ENCODE assay signal across 22 cellular contexts in genomic region chr5:171424726-171425125, GRCh38. TPM values are rescaled to one million over a fixed set of nuclear protein-coding genes. Genes with fewer than 3 reads are reported as not detected.
A peak's percentile ranks its signal among the peaks of the same experiment; 100 is the strongest.
DNase-seq lines count a peak whose midpoint lies in the region; ATAC-seq, FAIRE-seq and TF ChIP-seq lines count a peak whose summit lies in the region.
"Had no signal": no experiment of that assay in that cellular context is flagged by ENCODE, and none has a peak within 500 bp of the region (broad histone marks: within the 10 kb centered on the region; RNA-seq: fewer than 3 reads in every experiment).

No MANE protein-coding gene starts in this region.

- no peak overlapping the region for H3K4me3 ChIP-seq in left lung
- no peak overlapping the region for H3K4me3 ChIP-seq in suprapubic skin

- TF ChIP-seq EP300 in suprapubic skin (IDR thresholded peaks at IDR 0.05), result no peak

- H3K27ac ChIP-seq in left lung (no peak overlapping the region), suprapubic skin (no peak overlapping the region), RWPE1 (no peak overlapping the region)

- POLR2A ChIA-PET in RWPE1 (lab: Yijun Ruan, JAX; ENCODE audit: low non-redundant PET), result no interaction called here

- TF ChIP-seq CTCF in left lung (IDR thresholded peaks at IDR 0.05), result no peak
- TF ChIP-seq CTCF in suprapubic skin (IDR thresholded peaks at IDR 0.05), result no peak
- no peak for TF ChIP-seq CTCF in RWPE1 (conservative IDR thresholded peaks at IDR 0.05; ENCODE audit: low read depth)

- no peaks in the 10 kb centered on the region for H3K36me3 ChIP-seq in left lung
- no peaks in the 10 kb centered on the region for H3K36me3 ChIP-seq in suprapubic skin

- WGBS in suprapubic skin, result 58% methylated on average over 4 of the region's 5 CpGs

- peaks cover 9 to 15% of the 10 kb centered on the region in 2 donors for H3K4me1 ChIP-seq in left lung
- peaks cover 18% of the 10 kb centered on the region for H3K4me1 ChIP-seq in suprapubic skin

- peaks cover 0 to 28% of the 10 kb centered on the region in 2 donors for H3K27me3 ChIP-seq in left lung
- peaks cover 22% of the 10 kb centered on the region for H3K27me3 ChIP-seq in suprapubic skin

- no peak for FAIRE-seq in HTR-8/SVneo (lab: Jason Lieb, UNC)
- FAIRE-seq: endometrium, HepG2 had no signal

- intact Hi-C loops in left lung (cut with DNase I), result no loop called here

- no peak for TF ChIP-seq POLR2A in suprapubic skin (IDR thresholded peaks at IDR 0.05)

- H3K9me3 ChIP-seq in left lung (no peaks in the 10 kb centered on the region), suprapubic skin (no peaks in the 10 kb centered on the region)

- DNase-seq in EL (peak; percentile 24), HTR-8/SVneo (ENCODE audit: insufficient read length, low spot score) (peak; percentile 53), left lung (no peak), suprapubic skin (ENCODE audit: low spot score in 2 of 2) (peak; percentile 30 to 44), RWPE1 (ENCODE audit: low spot score) (no peak), DMS53 treated with DMSO at 0.1 percent for 48 hours (lab: John Stamatoyannopoulos, UW; ENCODE audit: unreplicated experiment) (no peak), T-helper 1 cell (no peak)
- DNase-seq: activated CD4-positive, alpha-beta T cell treated with anti-CD3 and anti-CD28 coated beads for 48 hours; activated CD8-positive, alpha-beta memory T cell treated with anti-CD3 and anti-CD28 coated beads, Interleukin-2, amount 10 ng/mL, durations not matched to agents 7 days and 5 days; AML-193; CD8-positive, alpha-beta T cell; cortex of kidney; midbrain; NCI-H1092 treated with DMSO at 0.1 percent for 48 hours; NCI-H2029 treated with DMSO at 0.1 percent for 48 hours; NCI-H345; substantia nigra; T-helper 2 cell had no signal

- CTCF ChIA-PET in RWPE1 (lab: Yijun Ruan, JAX), result interaction anchor here (0.6 kb wide), 2 partner anchors 433 to 457 kb away, joined by 3 to 4 read pairs; no protein-coding TSS in a partner anchor

- ATAC-seq in left lung, result peak; percentile 30
- ATAC-seq: activated CD8-positive, alpha-beta memory T cell treated with anti-CD3 and anti-CD28 coated beads, Interleukin-2, amount 10 ng/mL, durations not matched to agents 7 days and 5 days; CD8-positive, alpha-beta T cell; HepG2 had no signal

RNA-seq across cellular contexts. Expression of gene FGF18, which starts 5.3 kb away (rescaled TPM):
- total RNA-seq in left lung (1 to 10 TPM; 2.3 to 3.1 TPM), suprapubic skin (1 to 10 TPM in 1 of 4 donors, under 1 TPM in 3; 0.32 to 3.2 (median 0.50) TPM)
- total RNA-seq: activated CD8-positive, alpha-beta memory T cell treated with anti-CD3 and anti-CD28 coated beads, Interleukin-2, amount 10 ng/mL, durations not matched to agents 7 days and 5 days; activated T-helper 2 cell treated with anti-CD3 and anti-CD28 coated beads, Interferon-gamma antibody, Interleukin-2, Interleukin-4, amounts not matched to agents 10 μg/mL and 5 μg/mL and 100 μg/mL, durations not matched to agents 14 hours and 24 hours and 36 hours; glomerular endothelial cell; HepG2 had no signal

RNA-seq across cellular contexts. Expression of gene NPM1, which starts 37.1 kb away (rescaled TPM):
- total RNA-seq in left lung, result 100 to 1,000 TPM; 580 to 727 TPM
- total RNA-seq in suprapubic skin, result 100 to 1,000 TPM; 439 to 524 (median 469) TPM

Comparison
In these comparisons a context has a peak if more than half of its experiments do, and no peak if none do; other contexts are left out.
1. DNase-seq: peak in EL (single experiment), HTR-8/SVneo (single experiment) and suprapubic skin (2 of 2); none in left lung (0 of 2), RWPE1 (single experiment), DMS53 treated with DMSO at 0.1 percent for 48 hours (single experiment) and T-helper 1 cell (0 of 5).